In the genomic region with DNA sequence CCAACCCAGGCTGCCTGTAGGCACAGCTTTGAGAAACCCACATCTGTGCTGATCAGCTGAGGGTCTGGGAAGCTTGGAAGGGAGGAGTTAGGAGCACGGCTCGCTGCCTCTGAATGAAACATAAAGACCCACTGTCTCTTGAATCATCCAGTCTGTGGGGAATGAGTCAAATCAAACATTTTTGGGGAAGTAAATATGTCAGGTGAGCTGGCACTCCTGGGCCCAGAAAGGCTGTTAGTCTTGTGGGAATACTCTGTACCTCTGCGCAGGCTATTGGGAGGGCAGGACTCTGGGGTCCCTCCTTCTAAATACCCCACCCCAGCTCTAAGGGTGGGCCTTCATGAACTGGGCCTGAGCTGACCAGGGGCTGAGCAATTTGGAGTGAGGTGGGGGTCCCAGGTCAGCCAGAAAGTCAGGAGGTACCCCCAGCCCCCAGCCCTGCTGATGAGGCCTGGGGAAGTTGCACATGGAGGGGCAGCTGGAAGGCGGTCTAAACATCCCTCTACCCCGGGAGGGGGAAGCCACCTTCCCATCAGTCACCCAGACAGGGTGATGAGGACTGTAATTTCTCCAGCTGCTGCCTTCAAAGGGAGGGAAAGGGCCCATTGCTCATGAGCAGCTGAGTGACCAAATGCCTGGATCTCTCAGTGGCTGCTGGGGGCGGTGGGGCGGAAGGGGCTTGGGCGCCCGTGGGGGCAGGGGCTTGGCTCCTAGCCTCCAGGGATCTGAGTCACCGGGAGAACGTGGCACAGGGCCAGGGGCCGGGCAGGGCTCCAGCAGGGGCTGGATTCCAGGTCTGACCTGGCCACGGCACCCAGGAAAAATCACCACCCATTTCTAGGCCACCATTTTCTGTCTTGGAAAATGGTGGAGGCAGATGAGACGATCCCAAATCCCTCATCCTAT, we compare ENCODE assay signal across 9 cellular contexts. TPM values are rescaled to one million over a fixed set of nuclear protein-coding genes. Genes with fewer than 3 reads are reported as not detected.
DNase-seq lines count a peak whose midpoint lies in the region; ATAC-seq lines count a peak whose summit lies in the region.
"Had no signal": no experiment of that assay in that cellular context is flagged by ENCODE, and none has a peak within 500 bp of the region (broad histone marks: within the 10 kb centered on the region; RNA-seq: fewer than 3 reads in every experiment).

No MANE protein-coding gene starts in this region.

- peak; percentile 88 for DNase-seq in Caki2 (ENCODE audit: low read depth)
- DNase-seq in HCEC 1CT: peak; percentile 27
- DNase-seq in SK-MEL-5 (ENCODE audit: low read depth, low spot score): peak; percentile 72
- DNase-seq in kidney tubule cell (ENCODE audit: low spot score): peak; percentile 97
- no peak for DNase-seq in NCI-H187 treated with DMSO at 0.1 percent for 48 hours (lab: John Stamatoyannopoulos, UW)

- ATAC-seq in GM21526 (IDR thresholded peaks at IDR 0.05; ENCODE audit: low FRiP score, unreplicated experiment) (no peak), GM18498 (IDR thresholded peaks at IDR 0.05; ENCODE audit: unreplicated experiment) (no peak), HG03045 (IDR thresholded peaks at IDR 0.05; ENCODE audit: unreplicated experiment) (no peak)

- in situ Hi-C loops in Caki2 (cut with HindIII; ENCODE audit: low pct_unique_long_range_greater_than_20kb, low sequenced_read_pairs) (no loop called here), SK-MEL-5 (cut with HindIII; ENCODE audit: low pct_unique_long_range_greater_than_20kb, low sequenced_read_pairs) (no loop called here)

RNA-seq across cellular contexts. Expression of a gene that starts 10.8 kb away (rescaled TPM):
- 25.8 and 33.0 TPM in 2 replicates for total RNA-seq in Caki2 (2014; rRNA removed; shearing (Covaris generic); ENCODE audit: low replicate concordance)
- total RNA-seq in SK-MEL-5 (2014; rRNA removed; shearing (Covaris generic)): 0.26 and 0.67 TPM in 2 replicates
- 2.7 TPM in 2 replicates for polyA plus RNA-seq in SK-MEL-5 (2015; cell fraction: cytosol; rRNA removed)
- 0.51 and 1.6 TPM in 2 replicates for polyA plus RNA-seq in SK-MEL-5 (2015; cell fraction: nucleus; rRNA removed)
- total RNA-seq: T-helper 1 cell treated with Interleukin-12 subunit alpha and Interleukin-12 subunit beta and Interleukin-4 antibody, amounts not matched to agents 30 ng/mL and 1 ng/mL, for 36 hours had no signal

RNA-seq across cellular contexts. Expression of a gene that starts 31.6 kb away (rescaled TPM):
- not detected in 2 replicates for total RNA-seq in Caki2 (2014; rRNA removed; shearing (Covaris generic); ENCODE audit: low replicate concordance)
- not detected in 2 replicates for total RNA-seq in SK-MEL-5 (2014; rRNA removed; shearing (Covaris generic))
- polyA plus RNA-seq in SK-MEL-5 (2015; cell fraction: cytosol; rRNA removed): not detected in 2 replicates
- not detected in 2 replicates for polyA plus RNA-seq in SK-MEL-5 (2015; cell fraction: nucleus; rRNA removed)
- total RNA-seq: T-helper 1 cell treated with Interleukin-12 subunit alpha and Interleukin-12 subunit beta and Interleukin-4 antibody, amounts not matched to agents 30 ng/mL and 1 ng/mL, for 36 hours had no signal

Comparison
In these comparisons a context has a peak if more than half of its experiments do, and no peak if none do; other contexts are left out.
1. RNA of a gene that starts 10.8 kb away (total RNA-seq): 25.8 to 33.0 TPM in Caki2; 0.26 to 0.67 TPM in SK-MEL-5; every median in the first group is over 10 times any median in the second.